1 cellular context compared by ENCODE assay signal in genomic region chr14:35292051-35292769, GRCh38.
A peak's percentile ranks its signal among the peaks of the same experiment; 100 is the strongest.
TF ChIP-seq lines count a peak whose summit lies in the region.

Gene PSMA6, plus strand, starts transcription at chr14:35292382. Its CDS starts 95 bp downstream, at chr14:35292477.

TF ChIP-seq in GM12878, 131 proteins besides CTCF, POLR2A, EP300 and RAD21 (continued from another document and continues in another):
- TF ChIP-seq, protein P1, sequence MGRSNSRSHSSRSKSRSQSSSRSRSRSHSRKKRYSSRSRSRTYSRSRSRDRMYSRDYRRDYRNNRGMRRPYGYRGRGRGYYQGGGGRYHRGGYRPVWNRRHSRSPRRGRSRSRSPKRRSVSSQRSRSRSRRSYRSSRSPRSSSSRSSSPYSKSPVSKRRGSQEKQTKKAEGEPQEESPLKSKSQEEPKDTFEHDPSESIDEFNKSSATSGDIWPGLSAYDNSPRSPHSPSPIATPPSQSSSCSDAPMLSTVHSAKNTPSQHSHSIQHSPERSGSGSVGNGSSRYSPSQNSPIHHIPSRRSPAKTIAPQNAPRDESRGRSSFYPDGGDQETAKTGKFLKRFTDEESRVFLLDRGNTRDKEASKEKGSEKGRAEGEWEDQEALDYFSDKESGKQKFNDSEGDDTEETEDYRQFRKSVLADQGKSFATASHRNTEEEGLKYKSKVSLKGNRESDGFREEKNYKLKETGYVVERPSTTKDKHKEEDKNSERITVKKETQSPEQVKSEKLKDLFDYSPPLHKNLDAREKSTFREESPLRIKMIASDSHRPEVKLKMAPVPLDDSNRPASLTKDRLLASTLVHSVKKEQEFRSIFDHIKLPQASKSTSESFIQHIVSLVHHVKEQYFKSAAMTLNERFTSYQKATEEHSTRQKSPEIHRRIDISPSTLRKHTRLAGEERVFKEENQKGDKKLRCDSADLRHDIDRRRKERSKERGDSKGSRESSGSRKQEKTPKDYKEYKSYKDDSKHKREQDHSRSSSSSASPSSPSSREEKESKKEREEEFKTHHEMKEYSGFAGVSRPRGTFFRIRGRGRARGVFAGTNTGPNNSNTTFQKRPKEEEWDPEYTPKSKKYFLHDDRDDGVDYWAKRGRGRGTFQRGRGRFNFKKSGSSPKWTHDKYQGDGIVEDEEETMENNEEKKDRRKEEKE (IDR thresholded peaks at IDR 0.05): no peak
- peak; percentile 83 for TF ChIP-seq MEF2A (IDR thresholded peaks at IDR 0.05; ENCODE audit: insufficient read depth, low read depth, low read length)
- TF ChIP-seq KDM1A (IDR thresholded peaks at IDR 0.05; ENCODE audit: borderline replicate concordance): no peak
- no peak for TF ChIP-seq CHD4 (IDR thresholded peaks at IDR 0.05)
- TF ChIP-seq, protein P2, sequence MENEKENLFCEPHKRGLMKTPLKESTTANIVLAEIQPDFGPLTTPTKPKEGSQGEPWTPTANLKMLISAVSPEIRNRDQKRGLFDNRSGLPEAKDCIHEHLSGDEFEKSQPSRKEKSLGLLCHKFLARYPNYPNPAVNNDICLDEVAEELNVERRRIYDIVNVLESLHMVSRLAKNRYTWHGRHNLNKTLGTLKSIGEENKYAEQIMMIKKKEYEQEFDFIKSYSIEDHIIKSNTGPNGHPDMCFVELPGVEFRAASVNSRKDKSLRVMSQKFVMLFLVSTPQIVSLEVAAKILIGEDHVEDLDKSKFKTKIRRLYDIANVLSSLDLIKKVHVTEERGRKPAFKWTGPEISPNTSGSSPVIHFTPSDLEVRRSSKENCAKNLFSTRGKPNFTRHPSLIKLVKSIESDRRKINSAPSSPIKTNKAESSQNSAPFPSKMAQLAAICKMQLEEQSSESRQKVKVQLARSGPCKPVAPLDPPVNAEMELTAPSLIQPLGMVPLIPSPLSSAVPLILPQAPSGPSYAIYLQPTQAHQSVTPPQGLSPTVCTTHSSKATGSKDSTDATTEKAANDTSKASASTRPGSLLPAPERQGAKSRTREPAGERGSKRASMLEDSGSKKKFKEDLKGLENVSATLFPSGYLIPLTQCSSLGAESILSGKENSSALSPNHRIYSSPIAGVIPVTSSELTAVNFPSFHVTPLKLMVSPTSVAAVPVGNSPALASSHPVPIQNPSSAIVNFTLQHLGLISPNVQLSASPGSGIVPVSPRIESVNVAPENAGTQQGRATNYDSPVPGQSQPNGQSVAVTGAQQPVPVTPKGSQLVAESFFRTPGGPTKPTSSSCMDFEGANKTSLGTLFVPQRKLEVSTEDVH (IDR thresholded peaks at IDR 0.05; ENCODE audit: low read depth, partially characterized antibody): peak; percentile 89
- TF ChIP-seq ZNF622 (IDR thresholded peaks at IDR 0.05): no peak
- peak; percentile 66; the same call in 1 of the 2 replicates for TF ChIP-seq TBL1XR1 (IDR thresholded peaks at IDR 0.05; ENCODE audit: low read depth, low read length)
- TF ChIP-seq, protein P3, sequence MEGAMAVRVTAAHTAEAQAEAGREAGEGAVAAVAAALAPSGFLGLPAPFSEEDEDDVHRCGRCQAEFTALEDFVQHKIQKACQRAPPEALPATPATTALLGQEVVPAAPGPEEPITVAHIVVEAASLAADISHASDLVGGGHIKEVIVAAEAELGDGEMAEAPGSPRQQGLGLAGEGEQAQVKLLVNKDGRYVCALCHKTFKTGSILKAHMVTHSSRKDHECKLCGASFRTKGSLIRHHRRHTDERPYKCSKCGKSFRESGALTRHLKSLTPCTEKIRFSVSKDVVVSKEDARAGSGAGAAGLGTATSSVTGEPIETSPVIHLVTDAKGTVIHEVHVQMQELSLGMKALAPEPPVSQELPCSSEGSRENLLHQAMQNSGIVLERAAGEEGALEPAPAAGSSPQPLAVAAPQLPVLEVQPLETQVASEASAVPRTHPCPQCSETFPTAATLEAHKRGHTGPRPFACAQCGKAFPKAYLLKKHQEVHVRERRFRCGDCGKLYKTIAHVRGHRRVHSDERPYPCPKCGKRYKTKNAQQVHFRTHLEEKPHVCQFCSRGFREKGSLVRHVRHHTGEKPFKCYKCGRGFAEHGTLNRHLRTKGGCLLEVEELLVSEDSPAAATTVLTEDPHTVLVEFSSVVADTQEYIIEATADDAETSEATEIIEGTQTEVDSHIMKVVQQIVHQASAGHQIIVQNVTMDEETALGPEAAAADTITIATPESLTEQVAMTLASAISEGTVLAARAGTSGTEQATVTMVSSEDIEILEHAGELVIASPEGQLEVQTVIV (IDR thresholded peaks at IDR 0.05; ENCODE audit: borderline replicate concordance, partially characterized antibody): peak; percentile 39
- TF ChIP-seq NR2C1 (IDR thresholded peaks at IDR 0.05): peak; percentile 98
- peak; percentile 99 for TF ChIP-seq GABPA (IDR thresholded peaks at IDR 0.05; ENCODE audit: low read depth)
- no peak for TF ChIP-seq KLF5 (IDR thresholded peaks at IDR 0.05; ENCODE audit: partially characterized antibody)
- peak; percentile 87; the same call in 1 of the 2 replicates for TF ChIP-seq POLR2AphosphoS2 (IDR thresholded peaks at IDR 0.05; ENCODE audit: low read depth, low read length)
- no peak for TF ChIP-seq USF1 (IDR thresholded peaks at IDR 0.05; ENCODE audit: borderline replicate concordance, extremely low read length, insufficient read depth, low read depth, low read length)
- TF ChIP-seq MYB (IDR thresholded peaks at IDR 0.05; ENCODE audit: borderline replicate concordance, low read depth, low read length): no peak
- no peak for TF ChIP-seq ZNF217 (IDR thresholded peaks at IDR 0.05)
- no peak; the same call in 1 of the 2 replicates for TF ChIP-seq HDGF (IDR thresholded peaks at IDR 0.05)
- TF ChIP-seq ZZZ3 (IDR thresholded peaks at IDR 0.05; ENCODE audit: control insufficient read depth, insufficient read length, low read depth): no peak
- TF ChIP-seq, protein P4, sequence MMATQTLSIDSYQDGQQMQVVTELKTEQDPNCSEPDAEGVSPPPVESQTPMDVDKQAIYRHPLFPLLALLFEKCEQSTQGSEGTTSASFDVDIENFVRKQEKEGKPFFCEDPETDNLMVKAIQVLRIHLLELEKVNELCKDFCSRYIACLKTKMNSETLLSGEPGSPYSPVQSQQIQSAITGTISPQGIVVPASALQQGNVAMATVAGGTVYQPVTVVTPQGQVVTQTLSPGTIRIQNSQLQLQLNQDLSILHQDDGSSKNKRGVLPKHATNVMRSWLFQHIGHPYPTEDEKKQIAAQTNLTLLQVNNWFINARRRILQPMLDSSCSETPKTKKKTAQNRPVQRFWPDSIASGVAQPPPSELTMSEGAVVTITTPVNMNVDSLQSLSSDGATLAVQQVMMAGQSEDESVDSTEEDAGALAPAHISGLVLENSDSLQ (IDR thresholded peaks at IDR 0.05): peak; percentile 66; the same call in 1 of the 2 replicates
- TF ChIP-seq IRF3 (IDR thresholded peaks at IDR 0.05): no peak
- no peak for TF ChIP-seq SPI1 (IDR thresholded peaks at IDR 0.05; ENCODE audit: borderline replicate concordance, insufficient read depth, low read depth, low read length)
- peak; percentile 57; the same call in 1 of the 2 replicates for TF ChIP-seq RB1 (IDR thresholded peaks at IDR 0.05; ENCODE audit: borderline replicate concordance)
- peak; percentile 78 for TF ChIP-seq SIN3A (IDR thresholded peaks at IDR 0.05; ENCODE audit: low read depth, low read length)
- TF ChIP-seq, protein P5, sequence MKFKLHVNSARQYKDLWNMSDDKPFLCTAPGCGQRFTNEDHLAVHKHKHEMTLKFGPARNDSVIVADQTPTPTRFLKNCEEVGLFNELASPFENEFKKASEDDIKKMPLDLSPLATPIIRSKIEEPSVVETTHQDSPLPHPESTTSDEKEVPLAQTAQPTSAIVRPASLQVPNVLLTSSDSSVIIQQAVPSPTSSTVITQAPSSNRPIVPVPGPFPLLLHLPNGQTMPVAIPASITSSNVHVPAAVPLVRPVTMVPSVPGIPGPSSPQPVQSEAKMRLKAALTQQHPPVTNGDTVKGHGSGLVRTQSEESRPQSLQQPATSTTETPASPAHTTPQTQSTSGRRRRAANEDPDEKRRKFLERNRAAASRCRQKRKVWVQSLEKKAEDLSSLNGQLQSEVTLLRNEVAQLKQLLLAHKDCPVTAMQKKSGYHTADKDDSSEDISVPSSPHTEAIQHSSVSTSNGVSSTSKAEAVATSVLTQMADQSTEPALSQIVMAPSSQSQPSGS (IDR thresholded peaks at IDR 0.05; ENCODE audit: low read length): no peak
- no peak for TF ChIP-seq SMAD1 (IDR thresholded peaks at IDR 0.05; ENCODE audit: low read depth, partially characterized antibody)
- TF ChIP-seq SIX5 (IDR thresholded peaks at IDR 0.05; ENCODE audit: low read depth, low read length, severe bottlenecking): peak; percentile 37
- TF ChIP-seq NKRF (conservative IDR thresholded peaks at IDR 0.05): peak; percentile 77
- TF ChIP-seq CBFB (IDR thresholded peaks at IDR 0.05; ENCODE audit: low read depth): no peak; the same call in 1 of the 2 replicates
- TF ChIP-seq ZBTB4 (CRISPR knock-in tag; IDR thresholded peaks at IDR 0.05): no peak
- TF ChIP-seq, protein P6, sequence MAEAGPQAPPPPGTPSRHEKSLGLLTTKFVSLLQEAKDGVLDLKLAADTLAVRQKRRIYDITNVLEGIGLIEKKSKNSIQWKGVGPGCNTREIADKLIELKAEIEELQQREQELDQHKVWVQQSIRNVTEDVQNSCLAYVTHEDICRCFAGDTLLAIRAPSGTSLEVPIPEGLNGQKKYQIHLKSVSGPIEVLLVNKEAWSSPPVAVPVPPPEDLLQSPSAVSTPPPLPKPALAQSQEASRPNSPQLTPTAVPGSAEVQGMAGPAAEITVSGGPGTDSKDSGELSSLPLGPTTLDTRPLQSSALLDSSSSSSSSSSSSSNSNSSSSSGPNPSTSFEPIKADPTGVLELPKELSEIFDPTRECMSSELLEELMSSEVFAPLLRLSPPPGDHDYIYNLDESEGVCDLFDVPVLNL (IDR thresholded peaks at IDR 0.05; ENCODE audit: low read depth, low read length): 0 out of 2 replicates have a peak, but pooled peaks have one; percentile 50
